Comparison of ENCODE assay signal across 22 cellular contexts in the genomic region with DNA sequence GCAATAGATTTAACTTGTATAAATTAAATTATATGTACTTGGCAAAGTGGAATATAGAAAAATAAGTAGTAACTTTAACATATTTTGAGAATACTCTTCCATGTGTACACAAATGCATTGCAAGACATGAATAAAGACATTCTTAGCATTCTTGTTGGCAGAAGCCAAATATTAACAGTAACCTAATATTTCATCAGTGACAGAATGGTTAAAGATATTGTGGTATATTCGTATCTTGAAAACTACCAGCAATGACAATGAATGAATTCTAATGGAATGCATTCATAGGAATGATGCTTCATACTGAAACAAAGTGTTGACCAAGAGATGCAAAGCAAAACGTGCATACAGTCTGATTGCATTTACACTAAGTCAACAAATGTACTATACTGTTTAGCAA.
"Had no signal": no experiment of that assay in that cellular context is flagged by ENCODE, and none has a peak within 500 bp of the region (broad histone marks: within the 10 kb centered on the region; RNA-seq: fewer than 3 reads in every experiment).

No MANE protein-coding gene starts in this region.

- H3K27ac ChIP-seq: left ventricle myocardium inferior, ovary, right atrium auricular region, right lobe of liver, stomach, testis, thyroid gland, transverse colon, upper lobe of left lung, vagina had no signal

- H3K27me3 Mint-ChIP-seq: natural killer cell treated with Interleukin-12 subunit alpha and Interleukin-12 subunit beta and Interleukin-15 and Interleukin-18, amount 100 ng/mL, for 72 hours; progenitor cell of endocrine pancreas; stimulated activated naive B cell treated with anti-CD40 and anti-IgM and Interleukin-4, amounts not matched to agents 10 μg/mL and 1 μg/mL and 100 μg/mL, for 72 hours had no signal

- H3K4me1 Mint-ChIP-seq: naive thymus-derived CD4-positive, alpha-beta T cell; stimulated activated naive B cell treated with anti-CD40 and anti-IgM and Interleukin-4, amounts not matched to agents 10 μg/mL and 1 μg/mL and 100 μg/mL, for 72 hours had no signal

- H3K4me2 ChIP-seq: smooth muscle cell had no signal

- H3K9me3 ChIP-seq: mucosa of descending colon, ovary, right atrium auricular region, right lobe of liver, stomach, testis, thyroid gland, transverse colon, upper lobe of left lung, vagina had no signal

- H3K4me3 ChIP-seq: left ventricle myocardium inferior, lung, mucosa of descending colon, ovary, right atrium auricular region, right lobe of liver, smooth muscle cell, stomach, testis, thyroid gland, transverse colon, upper lobe of left lung, vagina had no signal

- H3K27ac Mint-ChIP-seq: naive thymus-derived CD4-positive, alpha-beta T cell; natural killer cell treated with Interleukin-12 subunit alpha and Interleukin-12 subunit beta and Interleukin-15 and Interleukin-18, amount 100 ng/mL, for 72 hours; progenitor cell of endocrine pancreas; stimulated activated naive B cell treated with anti-CD40 and anti-IgM and Interleukin-4, amounts not matched to agents 10 μg/mL and 1 μg/mL and 100 μg/mL, for 72 hours had no signal

- H3K4me3 Mint-ChIP-seq: naive thymus-derived CD4-positive, alpha-beta T cell; natural killer cell treated with Interleukin-12 subunit alpha and Interleukin-12 subunit beta and Interleukin-15 and Interleukin-18, amount 100 ng/mL, for 72 hours; stimulated activated naive B cell treated with anti-CD40 and anti-IgM and Interleukin-4, amounts not matched to agents 10 μg/mL and 1 μg/mL and 100 μg/mL, for 72 hours had no signal

- H3K36me3 Mint-ChIP-seq: naive thymus-derived CD4-positive, alpha-beta T cell; stimulated activated naive B cell treated with anti-CD40 and anti-IgM and Interleukin-4, amounts not matched to agents 10 μg/mL and 1 μg/mL and 100 μg/mL, for 72 hours had no signal

- H3K36me3 ChIP-seq: left ventricle myocardium inferior, ovary, right atrium auricular region, right lobe of liver, stomach, thyroid gland, transverse colon, upper lobe of left lung, vagina had no signal

- DNase-seq: islet precursor cell; left ventricle myocardium inferior; midbrain; mucosa of descending colon; naive thymus-derived CD4-positive, alpha-beta T cell; ovary; right lobe of liver; stimulated activated CD4-positive, alpha-beta T cell treated with anti-CD3 and anti-CD28 coated beads, Interleukin-1b, Interleukin-23, amount 100 ng/mL, for 48 hours; stimulated activated CD4-positive, alpha-beta T cell treated with anti-CD3 and anti-CD28 coated beads, Interleukin-2, amount 100 ng/mL, for 48 hours; stimulated activated naive B cell treated with anti-CD40 and anti-IgM and Interleukin-4, amounts not matched to agents 10 μg/mL and 1 μg/mL and 100 μg/mL, for 72 hours; stimulated activated naive CD8-positive, alpha-beta T cell treated with anti-CD3 and anti-CD28 coated beads, Interleukin-15, Interleukin-2, amounts not matched to agents 100 U/mL and 50 U/mL, for 24 hours; stomach; testis; thyroid gland; transverse colon; upper lobe of left lung had no signal

- H3K9me3 Mint-ChIP-seq: natural killer cell treated with Interleukin-12 subunit alpha and Interleukin-12 subunit beta and Interleukin-15 and Interleukin-18, amount 100 ng/mL, for 72 hours had no signal

- ATAC-seq: mucosa of descending colon; naive thymus-derived CD4-positive, alpha-beta T cell; natural killer cell treated with Interleukin-12 subunit alpha and Interleukin-12 subunit beta and Interleukin-15 and Interleukin-18, amount 100 ng/mL, for 72 hours; right lobe of liver; stimulated activated naive B cell treated with anti-CD40 and anti-IgM and Interleukin-4, amounts not matched to agents 10 μg/mL and 1 μg/mL and 100 μg/mL, for 72 hours; stimulated activated naive CD8-positive, alpha-beta T cell treated with anti-CD3 and anti-CD28 coated beads, Interleukin-15, Interleukin-2, amounts not matched to agents 100 U/mL and 50 U/mL, for 24 hours had no signal

- H3K4me1 ChIP-seq: left ventricle myocardium inferior, right atrium auricular region, testis had no signal

- H3K27me3 ChIP-seq: ovary, right atrium auricular region, right lobe of liver, stomach, testis, thyroid gland, transverse colon, upper lobe of left lung, vagina had no signal
